11 cellular contexts compared by ENCODE assay signal in the genomic region with DNA sequence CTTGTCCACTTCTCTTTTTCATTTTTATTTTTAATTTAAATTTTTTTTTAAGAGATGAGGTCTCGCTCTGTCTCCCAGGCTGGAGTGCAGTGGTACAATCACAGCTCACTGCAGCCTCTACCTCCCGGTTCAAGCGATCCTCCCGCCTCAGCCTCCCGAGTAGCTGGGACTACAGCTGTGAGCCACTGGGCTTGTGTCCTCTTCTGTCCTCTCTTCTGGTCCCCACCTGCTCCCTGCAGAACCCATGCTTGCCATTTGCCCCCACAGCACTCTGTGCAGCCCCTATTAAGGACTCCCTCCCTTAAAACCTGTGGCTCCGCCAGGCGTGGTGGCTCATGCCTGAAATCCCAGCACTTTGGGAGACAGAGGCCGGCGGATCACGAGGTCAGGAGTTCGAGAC. TPM values are rescaled to one million over a fixed set of nuclear protein-coding genes. Genes with fewer than 3 reads are reported as not detected.
DNase-seq lines count a peak whose midpoint lies in the region; ATAC-seq and TF ChIP-seq lines count a peak whose summit lies in the region.
"Had no signal": no experiment of that assay in that cellular context is flagged by ENCODE, and none has a peak within 500 bp of the region (broad histone marks: within the 10 kb centered on the region; RNA-seq: fewer than 3 reads in every experiment).

No MANE protein-coding gene starts in this region.

- H2AFZ ChIP-seq in trophoblast cell (ENCODE audit: insufficient read depth, low read length, poor library complexity): no peak overlapping the region

- no peak for TF ChIP-seq CTCF in AG04450 (IDR thresholded peaks at IDR 0.05; ENCODE audit: low read depth, low read length)
- TF ChIP-seq CTCF in esophagus muscularis mucosa (IDR thresholded peaks at IDR 0.05): no peak

- H3K36me3 ChIP-seq in SJCRH30: no peaks in the 10 kb centered on the region
- H3K36me3 ChIP-seq in esophagus muscularis mucosa: no peaks in the 10 kb centered on the region
- H3K36me3 ChIP-seq in trophoblast cell (ENCODE audit: control insufficient read depth in 1 of 2, insufficient read depth in 2 of 2, low read length in 2 of 2): no peaks in the 10 kb centered on the region

- no peak overlapping the region for H3K18ac ChIP-seq in trophoblast cell (ENCODE audit: low read length)

- H3K27ac ChIP-seq in AG04450 (ENCODE audit: low read depth, low read length): peak overlapping the region; percentile 21
- H3K27ac ChIP-seq in SJCRH30: no peak overlapping the region; the same call in 1 of the 2 replicates
- H3K27ac ChIP-seq in esophagus muscularis mucosa (replicated peaks in 1 of 4): peak overlapping the region in 3 of 4 donors; percentile 7 to 42 (median 39)
- no peak overlapping the region for H3K27ac ChIP-seq in trophoblast cell (ENCODE audit: low read depth, low read length)
- H3K27ac ChIP-seq: SK-N-MC had no signal

- H3K4me3 ChIP-seq in AG04450 (ENCODE audit: low read depth, low read length): no peak overlapping the region
- H3K4me3 ChIP-seq in SJCRH30: peak overlapping the region; percentile 53
- H3K4me3 ChIP-seq in esophagus muscularis mucosa: peak overlapping the region; percentile 45 to 49 (median 48)
- H3K4me3 ChIP-seq in trophoblast cell (ENCODE audit: low read depth, low read length): no peak overlapping the region
- H3K4me3 ChIP-seq: SK-N-MC had no signal

- H3K27me3 ChIP-seq in AG04450 (ENCODE audit: control insufficient read depth, insufficient read depth, low read length) (no peaks in the 10 kb centered on the region), SJCRH30 (peaks cover 5% of the 10 kb centered on the region; the same call in 1 of the 2 replicates), esophagus muscularis mucosa (peaks cover 0 to 12% (median 4%) of the 10 kb centered on the region in 4 donors), trophoblast cell (ENCODE audit: insufficient read depth, low read length) (no peaks in the 10 kb centered on the region)

- H3K14ac ChIP-seq in trophoblast cell (ENCODE audit: low read length): peak overlapping the region; percentile 32

- H3K9me3 ChIP-seq in AG04450 (ENCODE audit: control insufficient read depth, insufficient read depth, low read length) (no peaks in the 10 kb centered on the region; the same call in 1 of the 2 replicates), SJCRH30 (replicated peaks) (no peaks in the 10 kb centered on the region), esophagus muscularis mucosa (no peaks in the 10 kb centered on the region), trophoblast cell (ENCODE audit: insufficient read depth, low read depth, low read length) (no peaks in the 10 kb centered on the region)

- intact Hi-C loops in esophagus muscularis mucosa (cut with DNase I): no loop called here

- H2AK5ac ChIP-seq in trophoblast cell (ENCODE audit: low read length): no peak overlapping the region

- no peak overlapping the region for H3K9ac ChIP-seq in trophoblast cell (ENCODE audit: low read length)

- no peak overlapping the region for H3K23ac ChIP-seq in trophoblast cell (ENCODE audit: low read length)

- POLR2A ChIA-PET in AG04450 (lab: Yijun Ruan, JAX): no interaction called here

- no peak overlapping the region for H4K91ac ChIP-seq in trophoblast cell (ENCODE audit: low read depth, low read length)

- TF ChIP-seq POLR2A in esophagus muscularis mucosa (IDR thresholded peaks at IDR 0.05; ENCODE audit: low read depth): no peak

- no peak for DNase-seq in AG04450 (ENCODE audit: low read depth, low spot score)
- no peak for DNase-seq in SJCRH30
- no peak for DNase-seq in esophagus muscularis mucosa (ENCODE audit: extremely low spot score)
- DNase-seq in trophoblast cell: no peak
- DNase-seq in NCI-H1092 (lab: John Stamatoyannopoulos, UW): no peak
- DNase-seq: ACHN; stimulated activated CD4-positive, alpha-beta T cell treated with anti-CD3 and anti-CD28 coated beads, Interleukin-2, amount 100 ng/mL, for 48 hours had no signal

- peak overlapping the region; percentile 9 for H4K8ac ChIP-seq in trophoblast cell (ENCODE audit: low read depth, low read length)

- ATAC-seq in HG03196 (IDR thresholded peaks at IDR 0.05; ENCODE audit: unreplicated experiment): no peak
- no peak for ATAC-seq in HG03097 (IDR thresholded peaks at IDR 0.05; ENCODE audit: low FRiP score, unreplicated experiment)
- no peak for ATAC-seq in HG03175 (IDR thresholded peaks at IDR 0.05; ENCODE audit: unreplicated experiment)

- H2BK12ac ChIP-seq in trophoblast cell (ENCODE audit: low read length): no peak overlapping the region

- no peak overlapping the region for H2BK5ac ChIP-seq in trophoblast cell (ENCODE audit: low read depth, low read length, poor library complexity)

- H3K4ac ChIP-seq in trophoblast cell (ENCODE audit: low read depth, low read length): no peak overlapping the region

- no peak for TF ChIP-seq EP300 in esophagus muscularis mucosa (IDR thresholded peaks at IDR 0.05)

- peak overlapping the region; percentile 68 for H3K4me2 ChIP-seq in trophoblast cell (ENCODE audit: low read length)

- peaks cover 5% of the 10 kb centered on the region; the same call in 1 of the 2 replicates for H3K4me1 ChIP-seq in SJCRH30
- peaks cover 4 to 24% (median 12%) of the 10 kb centered on the region in 4 donors for H3K4me1 ChIP-seq in esophagus muscularis mucosa
- peaks cover 0 to 12% of the 10 kb centered on the region in 2 experiments for H3K4me1 ChIP-seq in trophoblast cell (ENCODE audit: control insufficient read depth in 1 of 2, insufficient read depth in 2 of 2, low read length in 2 of 2)

- no peaks in the 10 kb centered on the region for H3K79me1 ChIP-seq in trophoblast cell (ENCODE audit: low read length)

- no peak overlapping the region for H2BK120ac ChIP-seq in trophoblast cell (ENCODE audit: insufficient read depth, low read length, poor library complexity)

- WGBS in esophagus muscularis mucosa: 86% methylated on average over 11 of the region's 11 CpGs
- WGBS in trophoblast cell (ENCODE audit: extremely low coverage, insufficient coverage, insufficient read length): no CpG with 5 or more reads among the region's 11 CpGs

- H3K79me2 ChIP-seq in trophoblast cell (ENCODE audit: control insufficient read depth, insufficient read depth, low read length, poor library complexity): no peaks in the 10 kb centered on the region

- H4K12ac ChIP-seq in trophoblast cell (ENCODE audit: low read depth, low read length): no peak overlapping the region

- CTCF ChIA-PET in AG04450 (lab: Charles Lee): no interaction called here

RNA-seq across cellular contexts. Expression of a gene that starts 9.1 kb away (rescaled TPM):
- 0.56 and 1.2 TPM in 2 replicates for polyA plus RNA-seq in AG04450 (2011; rRNA removed)
- 0.60 and 0.61 TPM in 2 replicates for polyA minus RNA-seq in AG04450 (2011; rRNA and poly(A)+ RNA removed)
- not detected in 2 replicates for total RNA-seq in SJCRH30 (2014; rRNA removed; shearing (Covaris generic))
- total RNA-seq in esophagus muscularis mucosa: 1 to 10 TPM in 2 of 4 donors, under 1 TPM in 2; under 0.01 to 1.7 (median 1.1) TPM
- polyA plus RNA-seq in trophoblast cell (2013): 0.07 TPM in 2 replicates

Comparison
In these comparisons a context has a peak if more than half of its experiments do, and no peak if none do; other contexts are left out.
1. H3K27ac ChIP-seq: peak in AG04450 (single experiment) and esophagus muscularis mucosa (3 of 4); none in SJCRH30 (single experiment) and trophoblast cell (single experiment).
2. H3K4me3 ChIP-seq: peak in SJCRH30 (single experiment) and esophagus muscularis mucosa (4 of 4); none in AG04450 (single experiment) and trophoblast cell (single experiment).